ENCODE assay signal across 8 cellular contexts in genomic region chr19:45075215-45076028, GRCh38. TPM values are rescaled to one million over a fixed set of nuclear protein-coding genes. Genes with fewer than 3 reads are reported as not detected.
A peak's percentile ranks its signal among the peaks of the same experiment; 100 is the strongest.
DNase-seq lines count a peak whose midpoint lies in the region; ATAC-seq and TF ChIP-seq lines count a peak whose summit lies in the region.

No MANE protein-coding gene starts in this region.

- no peaks in the 10 kb centered on the region for H3K36me3 Mint-ChIP-seq in T-helper 17 cell (ENCODE audit: low read depth)

- H3K4me2 ChIP-seq in GM23248 (ENCODE audit: unreplicated experiment): no peak overlapping the region

- H3K27ac ChIP-seq in GM23248 (no peak overlapping the region), duodenal mucosa (ENCODE audit: low read depth, low read length) (peak overlapping the region; percentile 85)

- 20 to 32% methylated on average over 15 to 25 of the region's 26 CpGs for WGBS in GM23248 (ENCODE audit: low coverage in 1 of 2, low lambda C conversion rate in 2 of 2, missing lambda C conversion rate in 2 of 2), 2 experiments
- 10 to 15% methylated on average over 18 to 24 of the region's 26 CpGs for WGBS in lower leg skin, 2 donors

- peaks cover 17% of the 10 kb centered on the region for H3K4me1 Mint-ChIP-seq in T-helper 17 cell
- H3K4me1 Mint-ChIP-seq in stimulated activated naive CD8-positive, alpha-beta T cell treated with anti-CD3 and anti-CD28 coated beads, Interleukin-15, amount 100 ng/mL, for 72 hours: peaks cover 56% of the 10 kb centered on the region

- H3K9ac ChIP-seq in GM23248 (no peak overlapping the region), duodenal mucosa (ENCODE audit: low read depth in 1 of 2, low read length in 2 of 2) (peak overlapping the region; percentile 74 to 77)

- peak; percentile 39 for ATAC-seq in T-helper 17 cell
- ATAC-seq in stimulated activated naive CD8-positive, alpha-beta T cell treated with anti-CD3 and anti-CD28 coated beads, Interleukin-15, amount 100 ng/mL, for 72 hours: peak; percentile 18

- intact Hi-C loops in lower leg skin (cut with DNase I; ENCODE audit: low total_unique reads): no loop called here

- H3K4me1 ChIP-seq in GM23248 (ENCODE audit: insufficient read depth) (peaks cover 4% of the 10 kb centered on the region; the same call in 1 of the 2 replicates), duodenal mucosa (ENCODE audit: control insufficient read depth in 1 of 2, insufficient read depth in 2 of 2, low read length in 2 of 2) (peaks cover 32 to 37% of the 10 kb centered on the region in 2 donors)

- H3K9me3 ChIP-seq in GM23248 (ENCODE audit: low read depth) (no peaks in the 10 kb centered on the region), T-helper 17 cell (ENCODE audit: control insufficient read depth, low read length, poor library complexity, severe bottlenecking) (no peaks in the 10 kb centered on the region), duodenal mucosa (ENCODE audit: control insufficient read depth in 1 of 2, low read length in 2 of 2) (no peaks in the 10 kb centered on the region)

- H3K4me3 ChIP-seq in GM23248 (peak overlapping the region; percentile 58; the same call in 1 of the 2 replicates), duodenal mucosa (ENCODE audit: low read depth in 1 of 2, low read length in 2 of 2) (peak overlapping the region; percentile 87 to 88), lower leg skin (ENCODE audit: low read depth, poor library complexity, severe bottlenecking) (peak overlapping the region; percentile 34)

- peaks cover 19% of the 10 kb centered on the region; the same call in 1 of the 2 replicates for H3F3A ChIP-seq in GM23248 (ENCODE audit: insufficient read depth)

- TF ChIP-seq CTCF in lower leg skin (IDR thresholded peaks at IDR 0.05): no peak

- DNase-seq in SHP77 (lab: John Stamatoyannopoulos, UW) (peak; percentile 30 to 38), SHP77 treated with DMSO at 0.1 percent for 48 hours (lab: John Stamatoyannopoulos, UW) (no peak), GM23248 (peak; percentile 26), KBM-7 (peak; percentile 90), T-helper 17 cell (peak in 1 of 3 donors; percentile 19), lower leg skin (ENCODE audit: low spot score in 2 of 2) (peak; percentile 68 to 94)
- DNase-seq in stimulated activated naive CD8-positive, alpha-beta T cell treated with anti-CD3 and anti-CD28 coated beads, Interleukin-15, amount 100 ng/mL, for 72 hours: peak; percentile 29 to 46

- peak overlapping the region; percentile 53 for H3K27ac Mint-ChIP-seq in T-helper 17 cell
- peak overlapping the region; percentile 65 to 85 for H3K27ac Mint-ChIP-seq in stimulated activated naive CD8-positive, alpha-beta T cell treated with anti-CD3 and anti-CD28 coated beads, Interleukin-15, amount 100 ng/mL, for 72 hours

- no peaks in the 10 kb centered on the region for H3K9me2 ChIP-seq in GM23248 (ENCODE audit: insufficient read depth)

- TF ChIP-seq POLR2A in lower leg skin (IDR thresholded peaks at IDR 0.05): no peak

- H4K20me1 ChIP-seq in GM23248 (ENCODE audit: insufficient read depth): no peaks in the 10 kb centered on the region

- peaks cover 13% of the 10 kb centered on the region for H3K79me2 ChIP-seq in GM23248 (ENCODE audit: insufficient read depth)

- in situ Hi-C loops in GM23248 (cut with MboI) (no loop called here), KBM-7 (cut with MboI; ENCODE audit: low pct_unique_long_range_greater_than_20kb, low sequenced_read_pairs) (no loop called here)

- no peaks in the 10 kb centered on the region for H3K9me3 Mint-ChIP-seq in stimulated activated naive CD8-positive, alpha-beta T cell treated with anti-CD3 and anti-CD28 coated beads, Interleukin-15, amount 100 ng/mL, for 72 hours

- peak overlapping the region; percentile 77 for H2AFZ ChIP-seq in GM23248

- no peaks in the 10 kb centered on the region for H3K27me3 Mint-ChIP-seq in T-helper 17 cell
- H3K27me3 Mint-ChIP-seq in stimulated activated naive CD8-positive, alpha-beta T cell treated with anti-CD3 and anti-CD28 coated beads, Interleukin-15, amount 100 ng/mL, for 72 hours: no peaks in the 10 kb centered on the region

- H3K27me3 ChIP-seq in GM23248 (replicated peaks; ENCODE audit: insufficient read depth) (no peaks in the 10 kb centered on the region), duodenal mucosa (ENCODE audit: control insufficient read depth in 1 of 2, insufficient read depth in 2 of 2, low read length in 2 of 2) (no peaks in the 10 kb centered on the region)

- H3K4me3 Mint-ChIP-seq in T-helper 17 cell: peak overlapping the region; percentile 87
- peak overlapping the region; percentile 88 to 91 for H3K4me3 Mint-ChIP-seq in stimulated activated naive CD8-positive, alpha-beta T cell treated with anti-CD3 and anti-CD28 coated beads, Interleukin-15, amount 100 ng/mL, for 72 hours

- peaks cover under 1% of the 10 kb centered on the region; the same call in 1 of the 2 replicates for H3K36me3 ChIP-seq in GM23248 (ENCODE audit: low read depth)
- H3K36me3 ChIP-seq in duodenal mucosa (ENCODE audit: control insufficient read depth in 1 of 2, insufficient read depth in 2 of 2, low read length in 2 of 2): peaks cover 17 to 20% of the 10 kb centered on the region in 2 donors

RNA-seq across cellular contexts. Expression of gene ZNF296, which starts 0.9 kb away (rescaled TPM):
- 0.25 TPM in 1 of 2 replicates, not detected in the other for total RNA-seq in GM23248 (2014; rRNA removed; shearing (Covaris generic))
- polyA plus RNA-seq in GM23248 (2016; fragmentation: Nextera tagmentation; extraction: Ambion mirVana): 0.15 TPM in 1 of 2 replicates, not detected in the other
- total RNA-seq in T-helper 17 cell (1 to 10 TPM; 3.4 to 3.5 TPM), lower leg skin (1 to 10 TPM; 2.4 to 7.8 (median 4.8) TPM)

RNA-seq across cellular contexts. Expression of gene GEMIN7, which starts 3.6 kb away (rescaled TPM):
- 22.5 and 25.3 TPM in 2 replicates for total RNA-seq in GM23248 (2014; rRNA removed; shearing (Covaris generic))
- polyA plus RNA-seq in GM23248 (2016; fragmentation: Nextera tagmentation; extraction: Ambion mirVana): 48.4 and 49.7 TPM in 2 replicates
- total RNA-seq in T-helper 17 cell: 1 to 10 TPM; 8.8 TPM
- total RNA-seq in lower leg skin: 10 to 100 TPM; 11.8 to 24.9 (median 21.5) TPM

RNA-seq across cellular contexts. Expression of gene PPP1R37, which starts 17.6 kb away (rescaled TPM):
- total RNA-seq in GM23248 (2014; rRNA removed; shearing (Covaris generic)): 39.2 and 43.8 TPM in 2 replicates
- polyA plus RNA-seq in GM23248 (2016; fragmentation: Nextera tagmentation; extraction: Ambion mirVana): 1.6 and 1.9 TPM in 2 replicates
- total RNA-seq in T-helper 17 cell (10 to 100 TPM; 15.2 to 20.9 TPM), lower leg skin (10 to 100 TPM; 37.4 to 55.2 (median 52.1) TPM)

RNA-seq across cellular contexts. Expression of gene CLASRP, which starts 36.6 kb away (rescaled TPM):
- total RNA-seq in GM23248 (2014; rRNA removed; shearing (Covaris generic)): 12.3 and 45.1 TPM in 2 replicates
- polyA plus RNA-seq in GM23248 (2016; fragmentation: Nextera tagmentation; extraction: Ambion mirVana): 9.2 and 10.1 TPM in 2 replicates
- 100 to 1,000 TPM; 153 to 163 TPM for total RNA-seq in T-helper 17 cell
- 100 to 1,000 TPM in 2 of 4 donors, 10 to 100 TPM in 2; 59.9 to 207 (median 128) TPM for total RNA-seq in lower leg skin

Comparison
In these comparisons a context has a peak if more than half of its experiments do, and no peak if none do; other contexts are left out.
1. H3K4me3 ChIP-seq: peak in every context shown above with its lines; median percentile 88 in duodenal mucosa; 58 in GM23248; 34 in lower leg skin.